Comparison of ENCODE assay signal across 9 cellular contexts in genomic region chr9:127783644-127784043, GRCh38. TPM values are rescaled to one million over a fixed set of nuclear protein-coding genes. Genes with fewer than 3 reads are reported as not detected.
DNase-seq lines count a peak whose midpoint lies in the region; ATAC-seq and TF ChIP-seq lines count a peak whose summit lies in the region.
"Had no signal": no experiment of that assay in that cellular context is flagged by ENCODE, and none has a peak within 500 bp of the region (broad histone marks: within the 10 kb centered on the region; RNA-seq: fewer than 3 reads in every experiment).

No MANE protein-coding gene starts in this region.

- peak overlapping the region; percentile 97 for H3K27ac Mint-ChIP-seq in activated naive CD4-positive, alpha-beta T cell treated with anti-CD3 and anti-CD28 coated beads, Interleukin-2, amount 50 U/mL, for 24 hours
- H3K27ac Mint-ChIP-seq in activated B cell treated with CpG ODN at 0.5 μM for 24 hours, result peak overlapping the region; percentile 97

- peaks cover 67% of the 10 kb centered on the region for H3K4me1 Mint-ChIP-seq in activated naive CD4-positive, alpha-beta T cell treated with anti-CD3 and anti-CD28 coated beads, Interleukin-2, amount 50 U/mL, for 24 hours
- H3K4me1 Mint-ChIP-seq in activated B cell treated with CpG ODN at 0.5 μM for 24 hours, result peaks cover 71% of the 10 kb centered on the region

- H3K4me1 ChIP-seq in left lung (peaks cover 12 to 86% of the 10 kb centered on the region in 2 donors), thyroid gland (peaks cover 8 to 31% of the 10 kb centered on the region in 2 donors)

- DNase-seq in activated naive CD4-positive, alpha-beta T cell treated with anti-CD3 and anti-CD28 coated beads, Interleukin-2, amount 50 U/mL, for 16 hours, result no peak
- DNase-seq in activated B cell treated with CpG ODN at 0.5 μM for 24 hours, result no peak
- DNase-seq in left lung, result no peak
- DNase-seq in thyroid gland, result no peak
- DNase-seq in putamen (ENCODE audit: low spot score), result no peak
- DNase-seq in stimulated activated CD8-positive, alpha-beta memory T cell treated with anti-CD3 and anti-CD28 coated beads, Interleukin-4, amount 100 ng/mL, for 48 hours, result no peak
- DNase-seq: NCI-H1694 had no signal

- CTCF ChIA-PET in activated B cell treated with CpG ODN at 0.5 μM for 24 hours (lab: Charles Lee), result interaction anchor here (1.1 to 6.2 kb wide), 6 partner anchors 13 to 137 kb away, joined by 3 to 39 read pairs (median 20); partner anchors contain the start of gene TOR2A

- intact Hi-C loops in activated B cell treated with CpG ODN at 0.5 μM for 24 hours (cut with micrococcal nuclease), result loop anchor here (2.0 kb wide), 1 partner anchor 193 kb away; no protein-coding TSS in a partner anchor
- intact Hi-C loops in left lung (cut with DNase I), result no loop called here
- intact Hi-C loops in thyroid gland (cut with DNase I), result loop anchor here (5.0 to 10.0 kb wide), 3 partner anchors 46 to 191 kb away; partner anchors contain the start of gene TOR2A

- peak overlapping the region; percentile 38 for H3K4me3 Mint-ChIP-seq in activated naive CD4-positive, alpha-beta T cell treated with anti-CD3 and anti-CD28 coated beads, Interleukin-2, amount 50 U/mL, for 24 hours
- H3K4me3 Mint-ChIP-seq in activated B cell treated with CpG ODN at 0.5 μM for 24 hours, result peak overlapping the region; percentile 81

- no peak overlapping the region for H3K4me3 ChIP-seq in left lung
- no peak overlapping the region for H3K4me3 ChIP-seq in thyroid gland (replicated peaks in 1 of 3)

- WGBS in thyroid gland, 2 donors, result 78 to 87% methylated on average over 6 of the region's 6 CpGs

- ATAC-seq in activated B cell treated with CpG ODN at 0.5 μM for 24 hours (ENCODE audit: low read depth) (no peak), left lung (no peak), GM21360 (IDR thresholded peaks at IDR 0.05; ENCODE audit: unreplicated experiment) (no peak)

- no peak for TF ChIP-seq POLR2A in thyroid gland (IDR thresholded peaks at IDR 0.05)

- H3K9me3 ChIP-seq in left lung (no peaks in the 10 kb centered on the region), thyroid gland (no peaks in the 10 kb centered on the region)

- POLR2A ChIA-PET in activated B cell treated with CpG ODN at 0.5 μM for 24 hours (lab: Charles Lee), result interaction anchor here (0.6 to 5.8 kb wide), 9 partner anchors 9 to 407 kb away, joined by 3 to 96 read pairs (median 4); partner anchors contain the start of genes ST6GALNAC4 and TOR2A

- peaks cover 0 to 19% of the 10 kb centered on the region in 2 donors for H3K36me3 ChIP-seq in left lung
- peaks cover 16% of the 10 kb centered on the region in 2 donors for H3K36me3 ChIP-seq in thyroid gland

- no peaks in the 10 kb centered on the region for H3K27me3 Mint-ChIP-seq in activated naive CD4-positive, alpha-beta T cell treated with anti-CD3 and anti-CD28 coated beads, Interleukin-2, amount 50 U/mL, for 24 hours
- H3K27me3 Mint-ChIP-seq in activated B cell treated with CpG ODN at 0.5 μM for 24 hours, result no peaks in the 10 kb centered on the region

- no peak for TF ChIP-seq CTCF in activated B cell treated with CpG ODN at 0.5 μM for 24 hours (IDR thresholded peaks at IDR 0.05)
- TF ChIP-seq CTCF in left lung (IDR thresholded peaks at IDR 0.05), result no peak
- no peak for TF ChIP-seq CTCF in thyroid gland (IDR thresholded peaks at IDR 0.05)

- peak overlapping the region; percentile 41 to 98 for H3K27ac ChIP-seq in left lung
- H3K27ac ChIP-seq in thyroid gland, result peak overlapping the region in 2 of 3 donors; percentile 28 to 87

- H3K27me3 ChIP-seq in left lung (no peaks in the 10 kb centered on the region), thyroid gland (no peaks in the 10 kb centered on the region)

- peaks cover 4% of the 10 kb centered on the region for H3K36me3 Mint-ChIP-seq in activated naive CD4-positive, alpha-beta T cell treated with anti-CD3 and anti-CD28 coated beads, Interleukin-2, amount 50 U/mL, for 24 hours
- H3K36me3 Mint-ChIP-seq in activated B cell treated with CpG ODN at 0.5 μM for 24 hours (ENCODE audit: low read depth), result peaks cover 20% of the 10 kb centered on the region

- no peaks in the 10 kb centered on the region for H3K9me3 Mint-ChIP-seq in activated naive CD4-positive, alpha-beta T cell treated with anti-CD3 and anti-CD28 coated beads, Interleukin-2, amount 50 U/mL, for 24 hours
- no peaks in the 10 kb centered on the region for H3K9me3 Mint-ChIP-seq in activated B cell treated with CpG ODN at 0.5 μM for 24 hours

RNA-seq across cellular contexts. Expression of gene CDK9, which starts 2.2 kb away (rescaled TPM):
- total RNA-seq in activated B cell treated with CpG ODN at 0.5 μM for 24 hours, result 132 and 137 TPM in 2 replicates
- 10 to 100 TPM; 78.8 to 83.4 TPM for total RNA-seq in left lung
- total RNA-seq in thyroid gland, result 10 to 100 TPM; 47.5 to 85.2 (median 78.3) TPM

RNA-seq across cellular contexts. Expression of gene SH2D3C, which starts 5.2 kb away (rescaled TPM):
- total RNA-seq in activated B cell treated with CpG ODN at 0.5 μM for 24 hours (49.2 and 51.8 TPM in 2 replicates), left lung (10 to 100 TPM; 21.7 to 41.9 TPM), thyroid gland (10 to 100 TPM; 10.0 to 24.9 (median 18.2) TPM)

RNA-seq across cellular contexts. Expression of gene FPGS, which starts 19.0 kb away (rescaled TPM):
- total RNA-seq in activated B cell treated with CpG ODN at 0.5 μM for 24 hours (105 and 135 TPM in 2 replicates), left lung (10 to 100 TPM; 59.3 to 97.4 TPM), thyroid gland (10 to 100 TPM; 58.5 to 78.0 (median 62.1) TPM)

RNA-seq across cellular contexts. Expression of gene TOR2A, which starts 48.5 kb away (rescaled TPM):
- total RNA-seq in activated B cell treated with CpG ODN at 0.5 μM for 24 hours, result 13.8 and 15.1 TPM in 2 replicates
- 10 to 100 TPM; 19.5 to 21.8 TPM for total RNA-seq in left lung
- total RNA-seq in thyroid gland, result 10 to 100 TPM in 3 of 4 donors, 1 to 10 TPM in 1; 8.9 to 23.1 (median 14.2) TPM

Comparison
In these comparisons a context has a peak if more than half of its experiments do, and no peak if none do; other contexts are left out.
1. intact Hi-C loops: an anchor here in activated B cell treated with CpG ODN at 0.5 μM for 24 hours (2.0 kb wide) and thyroid gland (5.0 to 10.0 kb wide); none called in left lung.